Comparison of ENCODE assay signal across 10 cellular contexts in the genomic region with DNA sequence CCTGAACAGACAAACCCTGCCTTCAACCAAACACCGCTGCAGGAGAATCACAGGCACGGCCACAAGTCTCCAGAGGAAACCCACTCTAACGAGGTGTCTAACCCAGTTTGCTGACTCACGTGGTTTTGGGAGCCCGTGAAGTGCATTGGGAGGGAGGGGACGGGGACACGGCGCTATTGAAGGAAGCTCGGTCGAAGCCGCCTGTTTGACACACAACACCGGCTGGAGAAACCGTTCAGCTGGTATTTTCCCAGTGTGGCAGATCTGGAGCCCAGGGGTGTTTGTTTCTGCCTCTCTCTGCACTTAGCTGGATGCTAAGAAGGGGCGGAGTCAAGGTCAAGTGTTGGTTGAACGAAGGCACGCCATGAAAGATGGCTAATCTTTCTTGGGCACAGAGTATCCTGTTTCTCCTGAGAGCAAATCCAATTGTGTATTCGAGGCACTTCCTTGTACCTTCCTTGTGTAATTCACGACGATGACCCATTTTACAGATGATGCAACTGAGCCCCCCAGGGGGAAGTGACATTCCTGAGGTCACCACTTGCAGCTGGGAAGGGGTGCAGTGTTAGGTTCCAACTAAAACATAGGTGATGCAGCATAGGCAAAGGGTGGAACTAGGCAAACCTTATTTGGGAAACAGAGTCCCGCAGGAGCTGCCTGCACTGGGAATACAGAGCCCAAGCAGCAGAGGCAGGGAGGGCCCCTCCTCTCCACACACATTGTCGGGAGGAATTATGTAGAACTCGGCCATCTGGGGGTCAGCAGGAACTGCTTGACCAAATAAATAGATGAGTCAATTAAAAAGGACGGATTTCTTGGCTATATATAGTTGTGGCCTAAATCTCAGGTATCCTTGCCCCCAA. TPM values are rescaled to one million over a fixed set of nuclear protein-coding genes. Genes with fewer than 3 reads are reported as not detected.
DNase-seq lines count a peak whose midpoint lies in the region; ATAC-seq and TF ChIP-seq lines count a peak whose summit lies in the region.
"Had no signal": no experiment of that assay in that cellular context is flagged by ENCODE, and none has a peak within 500 bp of the region (broad histone marks: within the 10 kb centered on the region; RNA-seq: fewer than 3 reads in every experiment).

No MANE protein-coding gene starts in this region.

- peak overlapping the region; percentile 83 to 100 (median 91) for H3K27ac Mint-ChIP-seq in CD14-positive monocyte
- peak overlapping the region; percentile 85 for H3K27ac Mint-ChIP-seq in activated CD4-positive, alpha-beta memory T cell treated with anti-CD3 and anti-CD28 coated beads for 36 hours

- no peaks in the 10 kb centered on the region for H3K9me3 Mint-ChIP-seq in CD14-positive monocyte
- H3K9me3 Mint-ChIP-seq in activated CD4-positive, alpha-beta memory T cell treated with anti-CD3 and anti-CD28 coated beads for 36 hours = no peaks in the 10 kb centered on the region

- H3K9me3 ChIP-seq in HUES64 (ENCODE audit: insufficient read depth, low read depth, low read length) (no peaks in the 10 kb centered on the region), left lung (no peaks in the 10 kb centered on the region)

- no peaks in the 10 kb centered on the region for H3K27me3 Mint-ChIP-seq in CD14-positive monocyte (ENCODE audit: low read depth in 3 of 3)
- no peaks in the 10 kb centered on the region for H3K27me3 Mint-ChIP-seq in activated CD4-positive, alpha-beta memory T cell treated with anti-CD3 and anti-CD28 coated beads for 36 hours

- POLR2A ChIA-PET in activated CD4-positive, alpha-beta memory T cell treated with anti-CD3 and anti-CD28 coated beads for 36 hours (lab: Charles Lee) = interaction anchor here (1.0 to 2.6 kb wide), 5 partner anchors 8 to 227 kb away, joined by 3 to 8 read pairs (median 4); a partner anchor contains a TSS

- H3K36me3 ChIP-seq in HUES64 (ENCODE audit: insufficient read depth, low read length) (peaks cover 4% of the 10 kb centered on the region), left lung (peaks cover 0 to 34% of the 10 kb centered on the region in 2 donors)

- H3K27me3 ChIP-seq in HUES64 (ENCODE audit: insufficient read depth, low read length) = no peaks in the 10 kb centered on the region
- H3K27me3 ChIP-seq in left lung = no peaks in the 10 kb centered on the region

- 75% methylated on average over 23 of the region's 23 CpGs for WGBS in HUES64

- H3K9ac ChIP-seq in HUES64 (ENCODE audit: low read depth, low read length) = no peak overlapping the region

- H3K4me3 ChIP-seq in HUES64 (ENCODE audit: low read length) = no peak overlapping the region
- no peak overlapping the region for H3K4me3 ChIP-seq in left lung

- peak overlapping the region; percentile 16; the same call in 1 of the 2 replicates for H3K27ac ChIP-seq in HUES64 (ENCODE audit: low read depth, low read length)
- H3K27ac ChIP-seq in left lung = peak overlapping the region; percentile 16 to 98

- H3K4me1 Mint-ChIP-seq in CD14-positive monocyte = peaks cover 74% of the 10 kb centered on the region
- H3K4me1 Mint-ChIP-seq in activated CD4-positive, alpha-beta memory T cell treated with anti-CD3 and anti-CD28 coated beads for 36 hours (ENCODE audit: low read depth) = peaks cover 76% of the 10 kb centered on the region

- peaks cover 49% of the 10 kb centered on the region for H3K4me1 ChIP-seq in HUES64 (ENCODE audit: insufficient read depth, low read length)
- peaks cover 28 to 99% of the 10 kb centered on the region in 2 donors for H3K4me1 ChIP-seq in left lung

- CTCF ChIA-PET in activated CD4-positive, alpha-beta memory T cell treated with anti-CD3 and anti-CD28 coated beads for 36 hours (lab: Charles Lee) = interaction anchor here (1.1 to 3.5 kb wide), 2 partner anchors 23 to 43 kb away, joined by 3 to 16 read pairs; a partner anchor contains a TSS

- DNase-seq in CD14-positive monocyte (ENCODE audit: low spot score) (no peak), left lung (peak in 1 of 2 donors; percentile 64), germinal center (ENCODE audit: low spot score) (no peak), DMS53 treated with DMSO at 0.1 percent for 48 hours (lab: John Stamatoyannopoulos, UW; ENCODE audit: unreplicated experiment) (no peak)
- DNase-seq in activated CD4-positive, alpha-beta memory T cell treated with anti-CD3 and anti-CD28 coated beads for 36 hours = peak; percentile 56
- DNase-seq: cerebellar nuclear complex had no signal

- H3K36me3 Mint-ChIP-seq in CD14-positive monocyte = peaks cover 65 to 84% of the 10 kb centered on the region in 2 donors
- peaks cover 5% of the 10 kb centered on the region for H3K36me3 Mint-ChIP-seq in activated CD4-positive, alpha-beta memory T cell treated with anti-CD3 and anti-CD28 coated beads for 36 hours

- ATAC-seq in left lung = peak; percentile 52
- no peak for ATAC-seq in GM21381 (IDR thresholded peaks at IDR 0.05; ENCODE audit: unreplicated experiment)
- no peak for ATAC-seq in HG03439 (IDR thresholded peaks at IDR 0.05; ENCODE audit: unreplicated experiment)
- ATAC-seq: left lobe of liver had no signal

- intact Hi-C loops in CD14-positive monocyte (cut with micrococcal nuclease) (no loop called here), left lung (cut with DNase I) (no loop called here)
- intact Hi-C loops in activated CD4-positive, alpha-beta memory T cell treated with anti-CD3 and anti-CD28 coated beads for 36 hours (cut with micrococcal nuclease) = loop anchor here (1.0 kb wide), 1 partner anchor 7 kb away; no protein-coding TSS in a partner anchor

- peak overlapping the region in 1 of 2 donors; percentile 39 for H3K4me3 Mint-ChIP-seq in CD14-positive monocyte
- no peak overlapping the region for H3K4me3 Mint-ChIP-seq in activated CD4-positive, alpha-beta memory T cell treated with anti-CD3 and anti-CD28 coated beads for 36 hours

- TF ChIP-seq CTCF in CD14-positive monocyte (IDR thresholded peaks at IDR 0.05) (no peak), left lung (IDR thresholded peaks at IDR 0.05) (no peak)

RNA-seq across cellular contexts. Expression of a gene that starts 22.5 kb away (rescaled TPM):
- polyA plus RNA-seq in CD14-positive monocyte = 10 to 100 TPM; 18.4 to 24.5 TPM
- 35.0 TPM for polyA plus RNA-seq in HUES64 (2013, experiment 1 of 2)
- 40.3 TPM for polyA plus RNA-seq in HUES64 (2013, experiment 2 of 2)
- total RNA-seq in activated CD4-positive, alpha-beta memory T cell treated with anti-CD3 and anti-CD28 coated beads for 36 hours = 10 to 100 TPM; 44.0 to 45.1 TPM
- 100 to 1,000 TPM in 1 of 2 donors, 10 to 100 TPM in 1; 32.2 to 134 TPM for total RNA-seq in left lung
